In genomic region chr2:145184741-145185671, GRCh38 we compare ENCODE assay signal across 1 cellular context.
TF ChIP-seq lines count a peak whose summit lies in the region.

No MANE protein-coding gene starts in this region.

TF ChIP-seq in K562, 482 proteins besides CTCF, POLR2A, EP300 and RAD21 (continued from another document):
- TF ChIP-seq ZBTB34 (CRISPR knock-in tag; IDR thresholded peaks at IDR 0.05) (no peak), MXI1 (IDR thresholded peaks at IDR 0.05; ENCODE audit: low read depth, low read length) (no peak), RBM15 (IDR thresholded peaks at IDR 0.05; ENCODE audit: insufficient read depth, low read length) (no peak), MTA1 (IDR thresholded peaks at IDR 0.05; ENCODE audit: borderline replicate concordance) (no peak), MBD2 (IDR thresholded peaks at IDR 0.05; ENCODE audit: borderline replicate concordance, low read depth) (no peak)
